In the genomic region with DNA sequence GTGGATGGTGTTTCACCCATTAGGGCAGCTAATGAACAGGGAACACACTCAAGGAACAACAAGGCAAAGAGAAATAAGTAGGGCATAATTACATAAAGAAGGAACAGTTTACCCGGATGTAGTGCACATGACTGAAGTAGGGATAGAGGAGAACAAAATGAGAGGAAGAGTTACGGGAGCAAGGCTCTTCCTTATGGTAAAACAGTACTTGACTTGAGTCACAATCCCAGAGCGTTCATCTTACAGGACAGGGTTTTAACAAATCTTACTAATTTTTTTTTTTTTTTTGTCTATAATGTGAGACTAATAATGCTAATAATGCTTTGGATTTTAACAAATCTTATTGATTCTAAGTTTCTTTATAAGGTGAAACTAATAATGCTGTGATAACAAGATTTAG, we compare ENCODE assay signal across 22 cellular contexts.
A peak's percentile ranks its signal among the peaks of the same experiment; 100 is the strongest.
DNase-seq lines count a peak whose midpoint lies in the region; ATAC-seq, FAIRE-seq and TF ChIP-seq lines count a peak whose summit lies in the region.
"Had no signal": no experiment of that assay in that cellular context is flagged by ENCODE, and none has a peak within 500 bp of the region (broad histone marks: within the 10 kb centered on the region; RNA-seq: fewer than 3 reads in every experiment).

No MANE protein-coding gene starts in this region.

- no peak overlapping the region for H2BK120ac ChIP-seq in H1 (replicated peaks; ENCODE audit: low read depth, low read length)

- no peak overlapping the region for H2BK20ac ChIP-seq in H1 (ENCODE audit: low read length)

- H3K18ac ChIP-seq in H1 (ENCODE audit: extremely low read depth, low read length): no peak overlapping the region

- TF ChIP-seq EP300 in HepG2 (IDR thresholded peaks at IDR 0.05; ENCODE audit: low read depth in 2 of 2, low read length in 2 of 2): no peak
- no peak for TF ChIP-seq EP300 in HepG2 (CRISPR knock-in tag; IDR thresholded peaks at IDR 0.05; ENCODE audit: borderline replicate concordance)
- no peak for TF ChIP-seq EP300 in H1 (IDR thresholded peaks at IDR 0.05; ENCODE audit: borderline replicate concordance in 1 of 2, low read depth in 2 of 2, low read length in 2 of 2)

- in situ Hi-C loops in HepG2 (cut with HindIII; ENCODE audit: extremely low pct_ligation_motif_present, low pct_unique_long_range_greater_than_20kb): no loop called here

- H2AK5ac ChIP-seq in H1 (ENCODE audit: low read depth, low read length): no peak overlapping the region

- no peak overlapping the region for H3K4me3 ChIP-seq in HepG2 (replicated peaks in 1 of 3; ENCODE audit: insufficient read depth in 1 of 3, low read depth in 2 of 3, low read length in 3 of 3)
- H3K4me3 ChIP-seq in right lobe of liver: no peak overlapping the region
- 0 out of 2 replicates have a peak overlapping the region, but pooled peaks have one; percentile 4 for H3K4me3 ChIP-seq in OCI-LY3 (ENCODE audit: low read length)
- H3K4me3 ChIP-seq in H1 (ENCODE audit: extremely low read depth in 1 of 4, insufficient read depth in 2 of 4, low read depth in 3 of 4, low read length in 4 of 4): no peak overlapping the region
- no peak overlapping the region for H3K4me3 ChIP-seq in small intestine (ENCODE audit: low read depth in 1 of 2, low read length in 2 of 2)

- CTCF ChIA-PET in HepG2 (lab: Yijun Ruan, JAX; ENCODE audit: low intra/inter-chr PET ratio, low total read pairs): no interaction called here
- CTCF ChIA-PET in H1 (lab: Charles Lee; ENCODE audit: partially characterized antibody): no interaction called here

- no peak for ATAC-seq in HepG2
- no peak for ATAC-seq in right lobe of liver
- ATAC-seq in HG03066 (IDR thresholded peaks at IDR 0.05; ENCODE audit: low read depth, unreplicated experiment): peak; percentile 34
- ATAC-seq in GM21515 (IDR thresholded peaks at IDR 0.05; ENCODE audit: unreplicated experiment): no peak

- H3K4me2 ChIP-seq in HepG2 (ENCODE audit: low read depth, low read length): no peak overlapping the region
- H3K4me2 ChIP-seq in OCI-LY3 (ENCODE audit: low read length): peak overlapping the region; percentile 25
- no peak overlapping the region for H3K4me2 ChIP-seq in H1 (ENCODE audit: insufficient read depth in 1 of 2, low read depth in 2 of 2, low read length in 2 of 2)

- peak overlapping the region; percentile 44 for H2AFZ ChIP-seq in HepG2 (ENCODE audit: low read length)
- no peak overlapping the region for H2AFZ ChIP-seq in OCI-LY3 (ENCODE audit: low read depth, low read length)
- peak overlapping the region; percentile 69 for H2AFZ ChIP-seq in H1 (ENCODE audit: low read length)

- H3K79me2 ChIP-seq in HepG2 (ENCODE audit: insufficient read depth, low read length): no peaks in the 10 kb centered on the region
- H3K79me2 ChIP-seq in OCI-LY3 (ENCODE audit: low read length): no peaks in the 10 kb centered on the region
- H3K79me2 ChIP-seq in H1 (ENCODE audit: control insufficient read depth in 1 of 2, insufficient read depth in 2 of 2, low read length in 2 of 2): no peaks in the 10 kb centered on the region

- intact Hi-C loops in HepG2 (cut with micrococcal nuclease; ENCODE audit: unreplicated experiment) (no loop called here), right lobe of liver (cut with DNase I) (no loop called here)

- no peak overlapping the region for H2BK12ac ChIP-seq in H1 (ENCODE audit: low read depth, low read length)

- no TSS peak for BruUV-seq in HepG2 (replicated peaks; lab: Mats Ljungman, UMichigan)

- POLR2A ChIA-PET in HepG2 (lab: Yijun Ruan, JAX) (no interaction called here), H1 (lab: Charles Lee; ENCODE audit: partially characterized antibody) (no interaction called here)

- TF ChIP-seq POLR2A in HepG2 (IDR thresholded peaks at IDR 0.05; ENCODE audit: insufficient read depth in 1 of 2, low read depth in 2 of 2, low read length in 2 of 2) (no peak), right lobe of liver (IDR thresholded peaks at IDR 0.05) (no peak), H1 (IDR thresholded peaks at IDR 0.05; ENCODE audit: control extremely low read depth in 1 of 2, low read depth in 2 of 2, low read length in 2 of 2) (no peak)

- H3K23ac ChIP-seq in H1 (ENCODE audit: insufficient read length): no peak overlapping the region

- DNase-seq in HepG2 (ENCODE audit: low spot score) (no peak), right lobe of liver (no peak), H1 (ENCODE audit: low read depth in 1 of 2, low spot score in 2 of 2) (no peak), small intestine (no peak), midbrain (lab: John Stamatoyannopoulos, UW) (no peak)
- DNase-seq: 8988T; ACHN; BE2C; C1 segment of cervical spinal cord; CD4-positive, CD25-positive, alpha-beta regulatory T cell; CD8-positive, alpha-beta memory T cell; COR-L47; DMS 273 treated with DMSO at 0.1 percent for 48 hours; DMS53; HCEC 1CT; HFFc6; KBM-7 had no signal

- H3K36me3 ChIP-seq in HepG2 (replicated peaks in 1 of 2; ENCODE audit: control insufficient read depth in 1 of 2, insufficient read depth in 2 of 2, low read length in 2 of 2): no peaks in the 10 kb centered on the region
- no peaks in the 10 kb centered on the region for H3K36me3 ChIP-seq in right lobe of liver
- peaks cover 7% of the 10 kb centered on the region for H3K36me3 ChIP-seq in OCI-LY3 (replicated peaks; ENCODE audit: low read depth, low read length)
- H3K36me3 ChIP-seq in H1 (ENCODE audit: control insufficient read depth in 2 of 4, insufficient read depth in 4 of 4, low read length in 3 of 4): no peaks in the 10 kb centered on the region
- no peaks in the 10 kb centered on the region for H3K36me3 ChIP-seq in small intestine (ENCODE audit: control insufficient read depth in 2 of 2, insufficient read depth in 2 of 2, low read length in 2 of 2)
- H3K36me3 ChIP-seq: BE2C had no signal

- no peak overlapping the region for H4K5ac ChIP-seq in H1 (ENCODE audit: insufficient read length, low read depth, low read length)

- H3K4ac ChIP-seq in H1 (replicated peaks; ENCODE audit: insufficient read length, low read depth, low read length): no peak overlapping the region

- H3K56ac ChIP-seq in H1 (replicated peaks; ENCODE audit: insufficient read length, low read depth, low read length): no peak overlapping the region

- no peak overlapping the region for H4K8ac ChIP-seq in H1 (ENCODE audit: extremely low read depth, insufficient read depth, low read length)

- no peaks in the 10 kb centered on the region for H4K20me1 ChIP-seq in HepG2 (ENCODE audit: insufficient read depth, low read length)
- no peaks in the 10 kb centered on the region for H4K20me1 ChIP-seq in OCI-LY3 (ENCODE audit: insufficient read depth, low read length)
- no peaks in the 10 kb centered on the region for H4K20me1 ChIP-seq in H1 (replicated peaks in 1 of 2; ENCODE audit: control insufficient read depth in 1 of 2, insufficient read depth in 2 of 2, low read length in 2 of 2)

- H2BK5ac ChIP-seq in H1 (ENCODE audit: low read depth, low read length): no peak overlapping the region

- H3K27me3 ChIP-seq in HepG2 (ENCODE audit: control insufficient read depth in 1 of 2, insufficient read depth in 2 of 2, low read length in 2 of 2): no peaks in the 10 kb centered on the region
- H3K27me3 ChIP-seq in right lobe of liver: no peaks in the 10 kb centered on the region
- H3K27me3 ChIP-seq in OCI-LY3 (ENCODE audit: low read depth, low read length): no peaks in the 10 kb centered on the region
- no peaks in the 10 kb centered on the region for H3K27me3 ChIP-seq in H1 (replicated peaks in 1 of 4; ENCODE audit: control insufficient read depth in 3 of 4, extremely low read depth in 1 of 4, insufficient read depth in 3 of 4, low read length in 3 of 4)
- no peaks in the 10 kb centered on the region for H3K27me3 ChIP-seq in small intestine (ENCODE audit: control insufficient read depth in 2 of 2, insufficient read depth in 2 of 2, low read length in 2 of 2)
- H3K27me3 ChIP-seq: BE2C had no signal

- no peaks in the 10 kb centered on the region for H3K79me1 ChIP-seq in H1 (ENCODE audit: low read depth, low read length)

- 6% methylated on average over 3 of the region's 3 CpGs for WGBS in HepG2 (ENCODE audit: low lambda C conversion rate)
- WGBS in right lobe of liver (ENCODE audit: insufficient coverage, low coverage, low lambda C conversion rate, missing lambda C conversion rate): 77% methylated on average over 3 of the region's 3 CpGs
- 89% methylated on average over 3 of the region's 3 CpGs; no CpG with 5 or more reads in 1 of the 2 experiments for WGBS in H1 (ENCODE audit: extremely low coverage in 1 of 2, insufficient coverage in 1 of 2, insufficient read length in 1 of 2, insufficient replicate concordance in 2 of 2, low coverage in 1 of 2, low lambda C conversion rate in 2 of 2, missing lambda C conversion rate in 1 of 2), 2 experiments
- WGBS in small intestine, 3 donors: 84 to 91% (median 85%) methylated on average over 3 of the region's 3 CpGs

- no peaks in the 10 kb centered on the region for H3K23me2 ChIP-seq in H1 (ENCODE audit: low read depth, low read length)

- no peak for FAIRE-seq in HepG2 (lab: Jason Lieb, UNC)
- no peak for FAIRE-seq in H1 (lab: Jason Lieb, UNC)
- FAIRE-seq in small intestine (lab: Jason Lieb, UNC): no peak
- FAIRE-seq: G401.6, HTR-8/SVneo had no signal

- no peak overlapping the region for H3K9ac ChIP-seq in HepG2 (ENCODE audit: insufficient read depth, low read depth, low read length)
- no peak overlapping the region for H3K9ac ChIP-seq in OCI-LY3 (ENCODE audit: low read length)
- no peak overlapping the region for H3K9ac ChIP-seq in H1 (replicated peaks in 1 of 4; ENCODE audit: extremely low read depth in 1 of 4, low read depth in 3 of 4, low read length in 3 of 4)

- H2BK15ac ChIP-seq in H1 (ENCODE audit: low read length): no peak overlapping the region

- TF ChIP-seq RAD21 in HepG2 (CRISPR knock-in tag; IDR thresholded peaks at IDR 0.05) (no peak), H1 (IDR thresholded peaks at IDR 0.05 in 1 of 2, conservative IDR thresholded peaks at IDR 0.05 in 1 of 2; ENCODE audit: low read depth in 2 of 2, low read length in 2 of 2) (no peak)

- H3K27ac ChIP-seq in HepG2 (ENCODE audit: extremely low read length, insufficient read depth, low read length) (no peak overlapping the region), right lobe of liver (no peak overlapping the region), OCI-LY3 (ENCODE audit: low read length) (no peak overlapping the region), H1 (ENCODE audit: low read depth, low read length) (no peak overlapping the region), small intestine (ENCODE audit: low read depth in 1 of 2, low read length in 1 of 2) (no peak overlapping the region)

- H4K91ac ChIP-seq in H1 (replicated peaks; ENCODE audit: insufficient read length, low read length): no peak overlapping the region

- no peak for TF ChIP-seq CTCF in HepG2 (CRISPR knock-in tag; IDR thresholded peaks at IDR 0.05)
- TF ChIP-seq CTCF in right lobe of liver (IDR thresholded peaks at IDR 0.05): no peak
- TF ChIP-seq CTCF in OCI-LY3 (IDR thresholded peaks at IDR 0.05; ENCODE audit: low read depth, low read length): no peak
- no peak for TF ChIP-seq CTCF in H1 (IDR thresholded peaks at IDR 0.05; ENCODE audit: control extremely low read depth in 1 of 3, insufficient read depth in 1 of 3, low read depth in 1 of 3, low read length in 3 of 3)

- H3K14ac ChIP-seq in H1 (ENCODE audit: insufficient read length): no peak overlapping the region

- H3K9me3 ChIP-seq in HepG2 (ENCODE audit: low read length) (no peaks in the 10 kb centered on the region), right lobe of liver (no peaks in the 10 kb centered on the region), OCI-LY3 (ENCODE audit: insufficient read depth, low read length) (0 out of 2 replicates have a peak, but pooled peaks cover 5% of the 10 kb centered on the region), H1 (ENCODE audit: insufficient read depth in 2 of 2, low read depth in 1 of 2, low read length in 1 of 2) (no peaks in the 10 kb centered on the region), small intestine (ENCODE audit: control insufficient read depth, low read depth) (no peaks in the 10 kb centered on the region)
- H3K9me3 ChIP-seq: BE2C had no signal

- H3K4me1 ChIP-seq in HepG2 (ENCODE audit: insufficient read depth, low read length): no peaks in the 10 kb centered on the region
- H3K4me1 ChIP-seq in right lobe of liver: no peaks in the 10 kb centered on the region
- H3K4me1 ChIP-seq in OCI-LY3 (ENCODE audit: low read length): peaks cover 13% of the 10 kb centered on the region
- no peaks in the 10 kb centered on the region for H3K4me1 ChIP-seq in H1 (replicated peaks in 1 of 4; ENCODE audit: control insufficient read depth in 3 of 4, insufficient read depth in 4 of 4, low read length in 3 of 4)
- no peaks in the 10 kb centered on the region for H3K4me1 ChIP-seq in small intestine (ENCODE audit: control insufficient read depth in 2 of 2, insufficient read depth in 1 of 2, low read depth in 1 of 2, low read length in 1 of 2)
- H3K4me1 ChIP-seq: BE2C had no signal
